Comparison of ENCODE assay signal across 13 cellular contexts in genomic region chr1:210696709-210697108, GRCh38.
DNase-seq lines count a peak whose midpoint lies in the region; ATAC-seq and TF ChIP-seq lines count a peak whose summit lies in the region.
"Had no signal": no experiment of that assay in that cellular context is flagged by ENCODE, and none has a peak within 500 bp of the region (broad histone marks: within the 10 kb centered on the region; RNA-seq: fewer than 3 reads in every experiment).

No MANE protein-coding gene starts in this region.

- TF ChIP-seq EP300 in SK-N-SH (IDR thresholded peaks at IDR 0.05; ENCODE audit: borderline replicate concordance in 1 of 2, low read depth in 1 of 2, low read length in 1 of 2), result no peak

- TF ChIP-seq CTCF in SK-N-SH (IDR thresholded peaks at IDR 0.05) (no peak), neural progenitor cell (IDR thresholded peaks at IDR 0.05) (no peak), vagina (IDR thresholded peaks at IDR 0.05) (no peak), mesothelial cell of epicardium (IDR thresholded peaks at IDR 0.05; ENCODE audit: unreplicated experiment) (no peak), RWPE1 (conservative IDR thresholded peaks at IDR 0.05; ENCODE audit: low read depth) (no peak)

- H3K9ac ChIP-seq in SK-N-SH (no peak overlapping the region), neural progenitor cell (no peak overlapping the region)

- H3K9me3 ChIP-seq in SK-N-SH (no peaks in the 10 kb centered on the region), neural progenitor cell (ENCODE audit: low read depth) (peaks cover 2% of the 10 kb centered on the region), vagina (no peaks in the 10 kb centered on the region)
- H3K9me3 ChIP-seq: thoracic aorta had no signal

- no peaks in the 10 kb centered on the region for H3F3A ChIP-seq in SK-N-SH (replicated peaks; ENCODE audit: insufficient read depth)
- no peaks in the 10 kb centered on the region for H3F3A ChIP-seq in neural progenitor cell (ENCODE audit: low read depth)

- CTCF ChIA-PET in SK-N-SH (lab: Yijun Ruan, JAX) (interaction anchor here (1.2 to 1.4 kb wide), 2 partner anchors 274 to 437 kb away, joined by 5 to 6 read pairs; partner anchors contain the start of gene KCNH1), RWPE1 (lab: Yijun Ruan, JAX) (interaction anchor here (0.7 kb wide), 1 partner anchor 199 kb away, joined by 3 read pairs; no protein-coding TSS in a partner anchor)

- no peaks in the 10 kb centered on the region for H3K9me2 ChIP-seq in SK-N-SH

- H3K36me3 ChIP-seq in SK-N-SH (replicated peaks in 1 of 2; ENCODE audit: control insufficient read depth in 1 of 2, insufficient read depth in 2 of 2, low read length in 1 of 2) (no peaks in the 10 kb centered on the region), neural progenitor cell (no peaks in the 10 kb centered on the region), vagina (no peaks in the 10 kb centered on the region)
- H3K36me3 ChIP-seq: thoracic aorta had no signal

- H3K27me3 ChIP-seq in SK-N-SH (ENCODE audit: insufficient read depth) (no peaks in the 10 kb centered on the region), neural progenitor cell (no peaks in the 10 kb centered on the region), vagina (no peaks in the 10 kb centered on the region)

- peak; percentile 20; the same call in 1 of the 3 replicates for ATAC-seq in SK-N-SH treated with all-trans-retinoic acid at 6 μM for 48 hours
- peak; percentile 93 for ATAC-seq in GM21786 (IDR thresholded peaks at IDR 0.05; ENCODE audit: unreplicated experiment)
- ATAC-seq in HG03457 (IDR thresholded peaks at IDR 0.05; ENCODE audit: unreplicated experiment), result peak; percentile 95

- H3K79me2 ChIP-seq in SK-N-SH (ENCODE audit: insufficient read depth) (no peaks in the 10 kb centered on the region), neural progenitor cell (ENCODE audit: low read depth) (no peaks in the 10 kb centered on the region)

- peak overlapping the region; percentile 72 for H3K27ac Mint-ChIP-seq in neural progenitor cell
- no peak overlapping the region for H3K27ac Mint-ChIP-seq in mesothelial cell of epicardium
- H3K27ac Mint-ChIP-seq: memory B cell had no signal

- H3K27ac ChIP-seq in SK-N-SH (ENCODE audit: low read depth in 2 of 2, low read length in 1 of 2), result no peak overlapping the region
- H3K27ac ChIP-seq in neural progenitor cell, result no peak overlapping the region
- H3K27ac ChIP-seq in vagina, result no peak overlapping the region
- no peak overlapping the region for H3K27ac ChIP-seq in RWPE1
- H3K27ac ChIP-seq: 22Rv1, thoracic aorta had no signal

- DNase-seq in SK-N-SH (no peak), neural progenitor cell (ENCODE audit: low spot score) (no peak), vagina (ENCODE audit: extremely low spot score in 2 of 2) (no peak), mesothelial cell of epicardium (ENCODE audit: low spot score in 2 of 2, unreplicated experiment in 2 of 2) (no peak), RWPE1 (ENCODE audit: low spot score) (no peak)
- DNase-seq: activated naive CD4-positive, alpha-beta T cell; NCI-H1105 had no signal

- H3K9me3 Mint-ChIP-seq in neural progenitor cell (no peaks in the 10 kb centered on the region), mesothelial cell of epicardium (peaks cover 7% of the 10 kb centered on the region)
- H3K9me3 Mint-ChIP-seq: memory B cell had no signal

- H4K20me1 ChIP-seq in SK-N-SH (ENCODE audit: insufficient read depth), result no peaks in the 10 kb centered on the region
- H4K20me1 ChIP-seq in neural progenitor cell (ENCODE audit: low read depth), result no peaks in the 10 kb centered on the region

- no peak for TF ChIP-seq RAD21 in SK-N-SH (IDR thresholded peaks at IDR 0.05; ENCODE audit: low read length)

- POLR2A ChIA-PET in SK-N-SH (lab: Yijun Ruan, JAX), result interaction anchor here (0.7 kb wide), 1 partner anchor 437 kb away, joined by 3 read pairs; the partner anchor contains the start of gene KCNH1
- POLR2A ChIA-PET in RWPE1 (lab: Yijun Ruan, JAX; ENCODE audit: low non-redundant PET), result no interaction called here

- 22% methylated on average over 1 of the region's 1 CpG for WGBS in SK-N-SH (ENCODE audit: low lambda C conversion rate)

- H3K27me3 Mint-ChIP-seq in neural progenitor cell (ENCODE audit: insufficient read depth, low read depth) (peaks cover 2% of the 10 kb centered on the region), mesothelial cell of epicardium (ENCODE audit: low read depth) (peaks cover 22% of the 10 kb centered on the region)
- H3K27me3 Mint-ChIP-seq: memory B cell had no signal

- H3K36me3 Mint-ChIP-seq in neural progenitor cell (no peaks in the 10 kb centered on the region), mesothelial cell of epicardium (peaks cover 3% of the 10 kb centered on the region)

- intact Hi-C loops in vagina (cut with DNase I), result no loop called here

- no peak overlapping the region for H3K4me3 Mint-ChIP-seq in neural progenitor cell
- H3K4me3 Mint-ChIP-seq in mesothelial cell of epicardium, result no peak overlapping the region
- H3K4me3 Mint-ChIP-seq: memory B cell had no signal

- TF ChIP-seq POLR2A in vagina (IDR thresholded peaks at IDR 0.05), result no peak

- H3K4me1 ChIP-seq in SK-N-SH (ENCODE audit: control insufficient read depth in 1 of 2, insufficient read depth in 2 of 2, low read depth in 1 of 2, low read length in 1 of 2), result peaks cover 0 to 22% of the 10 kb centered on the region in 2 experiments; a peak in 1 of 4 replicates
- no peaks in the 10 kb centered on the region for H3K4me1 ChIP-seq in neural progenitor cell
- H3K4me1 ChIP-seq in vagina, result peaks cover 8% of the 10 kb centered on the region

- H3K4me1 Mint-ChIP-seq in neural progenitor cell, result peaks cover 13% of the 10 kb centered on the region
- H3K4me1 Mint-ChIP-seq in mesothelial cell of epicardium, result no peaks in the 10 kb centered on the region

- no peak overlapping the region for H2AFZ ChIP-seq in SK-N-SH (ENCODE audit: low read depth)
- H2AFZ ChIP-seq in neural progenitor cell (replicated peaks), result no peak overlapping the region

- no peak overlapping the region for H3K4me2 ChIP-seq in SK-N-SH
- no peak overlapping the region for H3K4me2 ChIP-seq in neural progenitor cell

- H3K4me3 ChIP-seq in SK-N-SH (ENCODE audit: low read depth in 2 of 2, low read length in 1 of 2) (no peak overlapping the region), neural progenitor cell (no peak overlapping the region), vagina (no peak overlapping the region)
- H3K4me3 ChIP-seq: thoracic aorta had no signal

TF ChIP-seq in SK-N-SH treated with all-trans-retinoic acid at 6 μM for 48 hours, 23 proteins besides CTCF, POLR2A, EP300 and RAD21:
- TF ChIP-seq ZFP3 (CRISPR knock-in tag; IDR thresholded peaks at IDR 0.05) (no peak), ISL1 (CRISPR knock-in tag; IDR thresholded peaks at IDR 0.05) (no peak)

TF ChIP-seq in SK-N-SH, 30 proteins besides CTCF, POLR2A, EP300 and RAD21:
- TF ChIP-seq MXI1 (IDR thresholded peaks at IDR 0.05; ENCODE audit: low read depth, low read length), result no peak
- no peak for TF ChIP-seq ELF1 (IDR thresholded peaks at IDR 0.05)
- no peak for TF ChIP-seq NRF1 (IDR thresholded peaks at IDR 0.05; ENCODE audit: low read depth, low read length)
- TF ChIP-seq NFIC (IDR thresholded peaks at IDR 0.05; ENCODE audit: borderline replicate concordance), result no peak
- no peak for TF ChIP-seq RXRA (IDR thresholded peaks at IDR 0.05; ENCODE audit: borderline replicate concordance, low read depth)

Comparison
In these comparisons a context has a peak if more than half of its experiments do, and no peak if none do; other contexts are left out.
1. ATAC-seq: peak in every context shown above with its lines; median percentile 95 in HG03457; 93 in GM21786; 20 in SK-N-SH treated with all-trans-retinoic acid at 6 μM for 48 hours.